In the genomic region with DNA sequence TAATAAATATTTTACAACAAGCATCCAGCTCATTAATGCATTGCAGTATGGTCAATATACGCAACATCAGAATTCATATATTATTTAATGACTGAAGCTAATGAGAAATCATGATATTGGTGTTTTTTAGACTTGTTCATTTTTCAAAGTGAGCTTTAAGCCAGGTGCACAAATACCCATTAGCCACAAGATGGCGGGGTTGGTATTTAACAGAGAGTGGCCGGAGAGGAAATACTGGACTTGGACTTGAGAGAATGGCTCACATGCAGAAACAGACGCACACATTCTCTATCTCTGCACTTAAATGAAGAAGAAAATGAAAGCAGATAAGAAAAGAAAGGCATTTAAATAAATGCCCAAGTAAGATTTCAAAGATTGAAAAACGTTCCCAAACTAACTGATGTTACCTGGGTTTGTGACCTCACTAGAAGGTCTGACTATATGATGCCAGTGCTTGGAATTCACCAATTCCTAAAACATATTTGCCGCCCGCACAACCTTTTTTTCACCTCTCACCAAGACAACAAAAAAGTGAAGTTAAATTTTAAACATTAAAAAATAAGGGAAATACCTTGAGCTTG, we compare ENCODE assay signal across 8 cellular contexts. TPM values are rescaled to one million over a fixed set of nuclear protein-coding genes. Genes with fewer than 3 reads are reported as not detected.
A peak's percentile ranks its signal among the peaks of the same experiment; 100 is the strongest.
DNase-seq lines count a peak whose midpoint lies in the region; ATAC-seq and TF ChIP-seq lines count a peak whose summit lies in the region.

No MANE protein-coding gene starts in this region.

- DNase-seq in NCI-H510A treated with DMSO at 0.1 percent for 48 hours (lab: John Stamatoyannopoulos, UW) (peak; percentile 69), NCI-H510A (lab: John Stamatoyannopoulos, UW) (no peak), OCI-M1 (lab: John Stamatoyannopoulos, UW) (peak; percentile 89), coronary artery (ENCODE audit: low spot score) (no peak), lower lobe of right lung (no peak), vagina (ENCODE audit: extremely low spot score in 2 of 2) (no peak)

- H3K27ac ChIP-seq in coronary artery (no peak overlapping the region), lower lobe of right lung (no peak overlapping the region), vagina (no peak overlapping the region)

- no peaks in the 10 kb centered on the region for H3K27me3 ChIP-seq in lower lobe of right lung (ENCODE audit: low read depth)
- no peaks in the 10 kb centered on the region for H3K27me3 ChIP-seq in vagina

- intact Hi-C loops in lower lobe of right lung (cut with DNase I), result loop anchor here (10.0 kb wide), 1 partner anchor 1074 kb away; no protein-coding TSS in a partner anchor
- intact Hi-C loops in vagina (cut with DNase I), result no loop called here

- TF ChIP-seq POLR2A in vagina (IDR thresholded peaks at IDR 0.05), result no peak

- H3K36me3 ChIP-seq in lower lobe of right lung (no peaks in the 10 kb centered on the region), vagina (no peaks in the 10 kb centered on the region)

- H3K9me3 ChIP-seq in lower lobe of right lung (no peaks in the 10 kb centered on the region), vagina (no peaks in the 10 kb centered on the region)

- TF ChIP-seq CTCF in coronary artery (IDR thresholded peaks at IDR 0.05) (peak; percentile 60), lower lobe of right lung (IDR thresholded peaks at IDR 0.05) (peak; percentile 70), vagina (IDR thresholded peaks at IDR 0.05) (peak; percentile 50 to 64 (median 54))

- H3K4me1 ChIP-seq in lower lobe of right lung, result no peaks in the 10 kb centered on the region
- no peaks in the 10 kb centered on the region for H3K4me1 ChIP-seq in vagina

- ATAC-seq in GM21367 (IDR thresholded peaks at IDR 0.05; ENCODE audit: unreplicated experiment), result peak; percentile 56
- ATAC-seq in HG03558 (IDR thresholded peaks at IDR 0.05; ENCODE audit: extremely low read depth, unreplicated experiment), result peak; percentile 37
- ATAC-seq in lower lobe of right lung, result peak; percentile 74 to 75

- H3K4me3 ChIP-seq in coronary artery, result no peak overlapping the region
- H3K4me3 ChIP-seq in lower lobe of right lung, result no peak overlapping the region
- H3K4me3 ChIP-seq in vagina, result no peak overlapping the region

RNA-seq across cellular contexts. Expression of gene CRBN, which starts 21.2 kb away (rescaled TPM):
- total RNA-seq in lower lobe of right lung (56.5 TPM), vagina (30.7 TPM)

Comparison
In these comparisons a context has a peak if more than half of its experiments do, and no peak if none do; other contexts are left out.
1. DNase-seq: peak in NCI-H510A treated with DMSO at 0.1 percent for 48 hours (single experiment) and OCI-M1 (single experiment); none in NCI-H510A (single experiment), coronary artery (single experiment), lower lobe of right lung (single experiment) and vagina (0 of 2).
2. Peak in every context shown above with its lines, with median percentiles within 50 percentile points of each other: ATAC-seq and CTCF ChIP-seq.